In the genomic region with DNA sequence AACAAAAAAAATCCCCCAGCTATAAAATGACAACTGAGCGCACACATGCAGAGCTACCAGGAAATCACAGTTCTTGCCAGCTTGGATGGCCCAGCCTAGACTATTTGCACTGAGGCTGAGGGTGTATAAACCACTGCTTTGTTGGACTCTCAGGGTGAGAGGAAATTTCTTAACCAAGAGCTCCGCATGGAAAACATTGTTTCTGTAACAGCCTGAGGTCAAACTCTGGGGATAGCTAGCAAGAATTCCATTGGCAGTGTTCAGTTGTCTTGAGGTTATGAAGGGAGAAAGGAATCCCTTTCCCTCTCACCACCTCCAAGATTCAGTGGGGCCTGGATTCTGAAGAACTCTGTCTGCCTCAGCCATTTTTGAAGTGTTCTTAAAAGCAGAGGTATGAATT, we compare ENCODE assay signal across 22 cellular contexts.
DNase-seq lines count a peak whose midpoint lies in the region; ATAC-seq, FAIRE-seq and TF ChIP-seq lines count a peak whose summit lies in the region.
"Had no signal": no experiment of that assay in that cellular context is flagged by ENCODE, and none has a peak within 500 bp of the region (broad histone marks: within the 10 kb centered on the region; RNA-seq: fewer than 3 reads in every experiment).

No MANE protein-coding gene starts in this region.

- no peak for TF ChIP-seq EP300 in H1 (IDR thresholded peaks at IDR 0.05; ENCODE audit: borderline replicate concordance in 1 of 2, low read depth in 2 of 2, low read length in 2 of 2)

- DNase-seq in H4 (ENCODE audit: low spot score): peak; percentile 6
- DNase-seq in H1 (ENCODE audit: low read depth in 1 of 2, low spot score in 2 of 2): no peak
- peak; percentile 24 for DNase-seq in medulla oblongata (ENCODE audit: extremely low spot score)
- DNase-seq in stromal cell of bone marrow (ENCODE audit: low read depth): peak; percentile 64
- DNase-seq in stimulated activated CD4-positive, alpha-beta T cell treated with anti-CD3 and anti-CD28 coated beads, Interleukin-4, amount 100 ng/mL, for 1 hour: no peak
- DNase-seq in SIG-M5 treated with dmso at 0.1 percent for 504 hours (lab: John Stamatoyannopoulos, UW; ENCODE audit: unreplicated experiment): no peak
- DNase-seq in G401 (ENCODE audit: low spot score): no peak
- DNase-seq: activated CD4-positive, alpha-beta memory T cell treated with anti-CD3 and anti-CD28 coated beads for 36 hours; glutamatergic neuron; GOT3; NCI-H774; stimulated activated CD4-positive, alpha-beta T cell treated with anti-CD3 and anti-CD28 coated beads, Interleukin-12 subunit alpha, Interleukin-12 subunit beta, amount 100 ng/mL, for 4 hours; stimulated activated naive CD4-positive, alpha-beta T cell treated with Interleukin-2 at 50 U/mL for 16 hours; SW 1271 had no signal

- H4K8ac ChIP-seq in H1 (ENCODE audit: extremely low read depth, insufficient read depth, low read length): no peak overlapping the region

- no peak overlapping the region for H3K4ac ChIP-seq in H1 (replicated peaks; ENCODE audit: insufficient read length, low read depth, low read length)

- no peak overlapping the region for H2BK5ac ChIP-seq in H1 (ENCODE audit: low read depth, low read length)

- H3K4me2 ChIP-seq in H1 (ENCODE audit: insufficient read depth in 1 of 2, low read depth in 2 of 2, low read length in 2 of 2): no peak overlapping the region

- H2BK15ac ChIP-seq in H1 (ENCODE audit: low read length): no peak overlapping the region

- H3K36me3 ChIP-seq in H1 (ENCODE audit: control insufficient read depth in 2 of 4, insufficient read depth in 4 of 4, low read length in 3 of 4): no peaks in the 10 kb centered on the region
- H3K36me3 ChIP-seq: adrenal gland had no signal

- CTCF ChIA-PET in H1 (lab: Charles Lee; ENCODE audit: partially characterized antibody): no interaction called here

- H3K4me3 ChIP-seq in H1 (ENCODE audit: extremely low read depth in 1 of 4, insufficient read depth in 2 of 4, low read depth in 3 of 4, low read length in 4 of 4): no peak overlapping the region
- H3K4me3 ChIP-seq: adrenal gland, coronary artery, GM12878, K562 had no signal

- H3K56ac ChIP-seq in H1 (replicated peaks; ENCODE audit: insufficient read length, low read depth, low read length): no peak overlapping the region

- no peak overlapping the region for H2BK120ac ChIP-seq in H1 (replicated peaks; ENCODE audit: low read depth, low read length)

- no peak overlapping the region for H2BK20ac ChIP-seq in H1 (ENCODE audit: low read length)

- no peaks in the 10 kb centered on the region for H4K20me1 ChIP-seq in H1 (replicated peaks in 1 of 2; ENCODE audit: control insufficient read depth in 1 of 2, insufficient read depth in 2 of 2, low read length in 2 of 2)

- POLR2A ChIA-PET in H1 (lab: Charles Lee; ENCODE audit: partially characterized antibody): no interaction called here

- no peak overlapping the region for H4K5ac ChIP-seq in H1 (ENCODE audit: insufficient read length, low read depth, low read length)

- WGBS in H1 (ENCODE audit: extremely low coverage in 1 of 2, insufficient coverage in 1 of 2, insufficient read length in 1 of 2, insufficient replicate concordance in 2 of 2, low coverage in 1 of 2, low lambda C conversion rate in 2 of 2, missing lambda C conversion rate in 1 of 2), 2 experiments: 86% methylated on average over 2 of the region's 2 CpGs; no CpG with 5 or more reads in 1 of the 2 experiments

- H3K18ac ChIP-seq in H1 (ENCODE audit: extremely low read depth, low read length): no peak overlapping the region; the same call in 1 of the 2 replicates

- TF ChIP-seq POLR2A in H1 (IDR thresholded peaks at IDR 0.05; ENCODE audit: control extremely low read depth in 1 of 2, low read depth in 2 of 2, low read length in 2 of 2): no peak

- H4K91ac ChIP-seq in H1 (replicated peaks; ENCODE audit: insufficient read length, low read length): no peak overlapping the region

- no peak overlapping the region for H3K23ac ChIP-seq in H1 (ENCODE audit: insufficient read length)

- no peak for TF ChIP-seq CTCF in H1 (IDR thresholded peaks at IDR 0.05; ENCODE audit: control extremely low read depth in 1 of 3, insufficient read depth in 1 of 3, low read depth in 1 of 3, low read length in 3 of 3)

- no peaks in the 10 kb centered on the region for H3K79me1 ChIP-seq in H1 (ENCODE audit: low read depth, low read length)

- no peak for FAIRE-seq in H1 (lab: Jason Lieb, UNC)
- FAIRE-seq: GM12878, K562, RCC 7860 had no signal

- no peaks in the 10 kb centered on the region for H3K79me2 ChIP-seq in H1 (ENCODE audit: control insufficient read depth in 1 of 2, insufficient read depth in 2 of 2, low read length in 2 of 2)

- no peaks in the 10 kb centered on the region; a peak in 1 of 7 replicates for H3K27me3 ChIP-seq in H1 (replicated peaks in 1 of 4; ENCODE audit: control insufficient read depth in 3 of 4, extremely low read depth in 1 of 4, insufficient read depth in 3 of 4, low read length in 3 of 4)
- H3K27me3 ChIP-seq: adrenal gland had no signal

- H3K9ac ChIP-seq in H1 (replicated peaks in 1 of 4; ENCODE audit: extremely low read depth in 1 of 4, low read depth in 3 of 4, low read length in 3 of 4): no peak overlapping the region

- no peak overlapping the region for H2AK5ac ChIP-seq in H1 (ENCODE audit: low read depth, low read length)

- in situ Hi-C loops in G401 (cut with HindIII; ENCODE audit: low sequenced_read_pairs): no loop called here

- no peak overlapping the region for H2BK12ac ChIP-seq in H1 (ENCODE audit: low read depth, low read length)

- H3K27ac ChIP-seq in H1 (ENCODE audit: low read depth, low read length): no peak overlapping the region
- H3K27ac ChIP-seq: adrenal gland, epithelial cell of prostate, HL-60 had no signal

- TF ChIP-seq RAD21 in H1 (IDR thresholded peaks at IDR 0.05 in 1 of 2, conservative IDR thresholded peaks at IDR 0.05 in 1 of 2; ENCODE audit: low read depth in 2 of 2, low read length in 2 of 2): no peak

- no peaks in the 10 kb centered on the region for H3K9me3 ChIP-seq in H1 (ENCODE audit: insufficient read depth in 2 of 2, low read depth in 1 of 2, low read length in 1 of 2)
- H3K9me3 ChIP-seq: adrenal gland had no signal

- H3K23me2 ChIP-seq in H1 (ENCODE audit: low read depth, low read length): no peaks in the 10 kb centered on the region

- no peak for ATAC-seq in GM19397 (IDR thresholded peaks at IDR 0.05; ENCODE audit: unreplicated experiment)
- ATAC-seq: GM12878, K562 had no signal

- H2AFZ ChIP-seq in H1 (ENCODE audit: low read length): peak overlapping the region; percentile 58; the same call in 1 of the 2 replicates

- 0 out of 7 replicates have a peak, but pooled peaks cover 0 to 2% (median 0%) of the 10 kb centered on the region in 4 experiments for H3K4me1 ChIP-seq in H1 (replicated peaks in 1 of 4; ENCODE audit: control insufficient read depth in 3 of 4, insufficient read depth in 4 of 4, low read length in 3 of 4)

- H3K14ac ChIP-seq in H1 (ENCODE audit: insufficient read length): no peak overlapping the region

TF ChIP-seq in H1, 55 proteins besides CTCF, POLR2A, EP300 and RAD21 (continues in another document):
- TF ChIP-seq SIRT6 (IDR thresholded peaks at IDR 0.05; ENCODE audit: low read length) (no peak), TAF7 (optimal IDR thresholded peaks at IDR 0.05; ENCODE audit: borderline replicate concordance, low read depth, low read length) (no peak), CHD1 (IDR thresholded peaks at IDR 0.05; ENCODE audit: low read depth, low read length) (no peak), MAFK (IDR thresholded peaks at IDR 0.05; ENCODE audit: low read depth, low read length) (no peak), TCF12 (IDR thresholded peaks at IDR 0.05; ENCODE audit: low read depth, low read length) (no peak), ZNF274 (IDR thresholded peaks at IDR 0.05; ENCODE audit: borderline replicate concordance, extremely low read depth, low read length) (no peak)
- TF ChIP-seq, protein P1, sequence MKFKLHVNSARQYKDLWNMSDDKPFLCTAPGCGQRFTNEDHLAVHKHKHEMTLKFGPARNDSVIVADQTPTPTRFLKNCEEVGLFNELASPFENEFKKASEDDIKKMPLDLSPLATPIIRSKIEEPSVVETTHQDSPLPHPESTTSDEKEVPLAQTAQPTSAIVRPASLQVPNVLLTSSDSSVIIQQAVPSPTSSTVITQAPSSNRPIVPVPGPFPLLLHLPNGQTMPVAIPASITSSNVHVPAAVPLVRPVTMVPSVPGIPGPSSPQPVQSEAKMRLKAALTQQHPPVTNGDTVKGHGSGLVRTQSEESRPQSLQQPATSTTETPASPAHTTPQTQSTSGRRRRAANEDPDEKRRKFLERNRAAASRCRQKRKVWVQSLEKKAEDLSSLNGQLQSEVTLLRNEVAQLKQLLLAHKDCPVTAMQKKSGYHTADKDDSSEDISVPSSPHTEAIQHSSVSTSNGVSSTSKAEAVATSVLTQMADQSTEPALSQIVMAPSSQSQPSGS (IDR thresholded peaks at IDR 0.05; ENCODE audit: low read length): no peak
- TF ChIP-seq, protein P2, sequence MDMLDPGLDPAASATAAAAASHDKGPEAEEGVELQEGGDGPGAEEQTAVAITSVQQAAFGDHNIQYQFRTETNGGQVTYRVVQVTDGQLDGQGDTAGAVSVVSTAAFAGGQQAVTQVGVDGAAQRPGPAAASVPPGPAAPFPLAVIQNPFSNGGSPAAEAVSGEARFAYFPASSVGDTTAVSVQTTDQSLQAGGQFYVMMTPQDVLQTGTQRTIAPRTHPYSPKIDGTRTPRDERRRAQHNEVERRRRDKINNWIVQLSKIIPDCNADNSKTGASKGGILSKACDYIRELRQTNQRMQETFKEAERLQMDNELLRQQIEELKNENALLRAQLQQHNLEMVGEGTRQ (IDR thresholded peaks at IDR 0.05; ENCODE audit: low read length): no peak

Comparison
In these comparisons a context has a peak if more than half of its experiments do, and no peak if none do; other contexts are left out.
1. DNase-seq: peak in H4 (single experiment), medulla oblongata (single experiment) and stromal cell of bone marrow (single experiment); none in H1 (0 of 2), stimulated activated CD4-positive, alpha-beta T cell treated with anti-CD3 and anti-CD28 coated beads, Interleukin-4, amount 100 ng/mL, for 1 hour (single experiment), SIG-M5 treated with dmso at 0.1 percent for 504 hours (single experiment) and G401 (single experiment).